12 cellular contexts compared by ENCODE assay signal in the genomic region with DNA sequence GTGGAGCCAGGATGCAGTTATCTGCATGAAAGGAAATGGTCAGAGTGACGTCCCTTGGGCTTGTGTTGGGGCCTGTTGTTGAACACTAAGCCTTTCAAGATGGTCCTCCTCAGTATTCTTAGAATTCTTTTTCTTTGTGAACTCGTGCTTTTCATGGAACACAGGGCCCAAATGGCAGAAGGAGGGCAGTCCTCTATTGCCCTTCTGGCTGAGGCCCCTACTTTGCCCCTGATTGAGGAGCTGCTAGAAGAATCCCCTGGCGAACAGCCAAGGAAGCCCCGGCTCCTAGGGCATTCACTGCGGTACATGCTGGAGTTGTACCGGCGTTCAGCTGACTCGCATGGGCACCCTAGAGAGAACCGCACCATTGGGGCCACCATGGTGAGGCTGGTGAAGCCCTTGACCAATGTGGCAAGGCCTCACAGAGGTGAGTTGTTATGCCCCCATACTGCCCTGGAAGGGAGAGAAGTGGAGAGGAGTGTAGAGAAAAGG. TPM values are rescaled to one million over a fixed set of nuclear protein-coding genes. Genes with fewer than 3 reads are reported as not detected.
"Had no signal": no experiment of that assay in that cellular context is flagged by ENCODE, and none has a peak within 500 bp of the region (broad histone marks: within the 10 kb centered on the region; RNA-seq: fewer than 3 reads in every experiment).

A gene (plus strand): TSS at position 51 of the 492 bp plus-strand sequence. CDS start 49 bp downstream, at position 100.

- FAIRE-seq: H1, H54 had no signal

- H3K27ac ChIP-seq: GM23248 had no signal

- DNase-seq: GM23248, GOT3, H7, H9, HCEC 1CT, HFFc6 had no signal

- H3K36me3 ChIP-seq: HAP-1 had no signal

- H2AFZ ChIP-seq: GM23248, GM23338 had no signal

- H3K4me2 ChIP-seq: GM23338 had no signal

- H3K4me3 Mint-ChIP-seq: GM23338, H9, HFFc6 had no signal

- H3K4me1 ChIP-seq: HAP-1 had no signal

- H3K9ac ChIP-seq: GM23248 had no signal

- H3K9me3 Mint-ChIP-seq: GM23338 had no signal

- H3K4me3 ChIP-seq: GM23248, GM23338, HAP-1 had no signal

- H3K9me3 ChIP-seq: HAP-1 had no signal

- H3K4me1 Mint-ChIP-seq: GM23338, H9 had no signal

- H3K27ac Mint-ChIP-seq: GM23338, H9, HFFc6 had no signal

- ATAC-seq: GM23338, HCT116 had no signal

RNA-seq across cellular contexts. Expression of the gene that starts here (rescaled TPM):
- total RNA-seq: GM23248, GM23338, H1, H4, H7, H9, HFFc6 had no signal
- polyA plus RNA-seq: GM23248, GM23338, H1 had no signal
